1 cellular context compared by ENCODE assay signal in the genomic region with DNA sequence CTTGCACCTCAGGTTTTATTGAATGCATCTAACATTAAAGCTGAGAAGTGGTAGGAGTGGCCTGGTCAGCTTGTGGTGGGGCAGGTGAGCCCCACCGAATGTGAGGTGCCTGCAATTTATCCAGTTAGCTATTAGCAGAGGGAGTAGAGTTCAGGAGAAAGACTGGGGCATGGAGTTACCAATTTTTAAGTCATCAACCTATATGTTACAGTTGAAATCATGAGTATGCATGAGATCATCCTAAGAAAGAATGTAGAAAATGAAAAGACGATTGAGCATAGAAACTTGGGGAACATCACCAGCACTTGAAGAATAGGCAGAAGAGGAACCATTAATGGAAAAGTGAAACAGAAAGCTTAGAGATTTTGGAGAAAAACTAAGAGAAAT.
TF ChIP-seq lines count a peak whose summit lies in the region.

No MANE protein-coding gene starts in this region.

TF ChIP-seq in GM12878, 131 proteins besides CTCF, POLR2A, EP300 and RAD21:
- no peak for TF ChIP-seq TBL1XR1 (IDR thresholded peaks at IDR 0.05; ENCODE audit: low read depth, low read length)
- TF ChIP-seq, protein P1, sequence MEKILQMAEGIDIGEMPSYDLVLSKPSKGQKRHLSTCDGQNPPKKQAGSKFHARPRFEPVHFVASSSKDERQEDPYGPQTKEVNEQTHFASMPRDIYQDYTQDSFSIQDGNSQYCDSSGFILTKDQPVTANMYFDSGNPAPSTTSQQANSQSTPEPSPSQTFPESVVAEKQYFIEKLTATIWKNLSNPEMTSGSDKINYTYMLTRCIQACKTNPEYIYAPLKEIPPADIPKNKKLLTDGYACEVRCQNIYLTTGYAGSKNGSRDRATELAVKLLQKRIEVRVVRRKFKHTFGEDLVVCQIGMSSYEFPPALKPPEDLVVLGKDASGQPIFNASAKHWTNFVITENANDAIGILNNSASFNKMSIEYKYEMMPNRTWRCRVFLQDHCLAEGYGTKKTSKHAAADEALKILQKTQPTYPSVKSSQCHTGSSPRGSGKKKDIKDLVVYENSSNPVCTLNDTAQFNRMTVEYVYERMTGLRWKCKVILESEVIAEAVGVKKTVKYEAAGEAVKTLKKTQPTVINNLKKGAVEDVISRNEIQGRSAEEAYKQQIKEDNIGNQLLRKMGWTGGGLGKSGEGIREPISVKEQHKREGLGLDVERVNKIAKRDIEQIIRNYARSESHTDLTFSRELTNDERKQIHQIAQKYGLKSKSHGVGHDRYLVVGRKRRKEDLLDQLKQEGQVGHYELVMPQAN (conservative IDR thresholded peaks at IDR 0.05), result no peak
- no peak for TF ChIP-seq IKZF2 (IDR thresholded peaks at IDR 0.05)
- TF ChIP-seq HDAC2 (IDR thresholded peaks at IDR 0.05), result no peak
- no peak for TF ChIP-seq CHD4 (IDR thresholded peaks at IDR 0.05)
- TF ChIP-seq RCOR1 (conservative IDR thresholded peaks at IDR 0.05; ENCODE audit: low read depth, low read length), result no peak
- no peak for TF ChIP-seq ASH2L (IDR thresholded peaks at IDR 0.05; ENCODE audit: borderline replicate concordance, low read depth)
- TF ChIP-seq STAT1 (conservative IDR thresholded peaks at IDR 0.05), result no peak
- TF ChIP-seq, protein P2, sequence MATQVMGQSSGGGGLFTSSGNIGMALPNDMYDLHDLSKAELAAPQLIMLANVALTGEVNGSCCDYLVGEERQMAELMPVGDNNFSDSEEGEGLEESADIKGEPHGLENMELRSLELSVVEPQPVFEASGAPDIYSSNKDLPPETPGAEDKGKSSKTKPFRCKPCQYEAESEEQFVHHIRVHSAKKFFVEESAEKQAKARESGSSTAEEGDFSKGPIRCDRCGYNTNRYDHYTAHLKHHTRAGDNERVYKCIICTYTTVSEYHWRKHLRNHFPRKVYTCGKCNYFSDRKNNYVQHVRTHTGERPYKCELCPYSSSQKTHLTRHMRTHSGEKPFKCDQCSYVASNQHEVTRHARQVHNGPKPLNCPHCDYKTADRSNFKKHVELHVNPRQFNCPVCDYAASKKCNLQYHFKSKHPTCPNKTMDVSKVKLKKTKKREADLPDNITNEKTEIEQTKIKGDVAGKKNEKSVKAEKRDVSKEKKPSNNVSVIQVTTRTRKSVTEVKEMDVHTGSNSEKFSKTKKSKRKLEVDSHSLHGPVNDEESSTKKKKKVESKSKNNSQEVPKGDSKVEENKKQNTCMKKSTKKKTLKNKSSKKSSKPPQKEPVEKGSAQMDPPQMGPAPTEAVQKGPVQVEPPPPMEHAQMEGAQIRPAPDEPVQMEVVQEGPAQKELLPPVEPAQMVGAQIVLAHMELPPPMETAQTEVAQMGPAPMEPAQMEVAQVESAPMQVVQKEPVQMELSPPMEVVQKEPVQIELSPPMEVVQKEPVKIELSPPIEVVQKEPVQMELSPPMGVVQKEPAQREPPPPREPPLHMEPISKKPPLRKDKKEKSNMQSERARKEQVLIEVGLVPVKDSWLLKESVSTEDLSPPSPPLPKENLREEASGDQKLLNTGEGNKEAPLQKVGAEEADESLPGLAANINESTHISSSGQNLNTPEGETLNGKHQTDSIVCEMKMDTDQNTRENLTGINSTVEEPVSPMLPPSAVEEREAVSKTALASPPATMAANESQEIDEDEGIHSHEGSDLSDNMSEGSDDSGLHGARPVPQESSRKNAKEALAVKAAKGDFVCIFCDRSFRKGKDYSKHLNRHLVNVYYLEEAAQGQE (IDR thresholded peaks at IDR 0.05; ENCODE audit: low read depth, low read length), result no peak
- no peak for TF ChIP-seq JUND (IDR thresholded peaks at IDR 0.05; ENCODE audit: low read depth, low read length)
TF ChIP-seq in GM12878: peak in this region for 0.
